Comparison of ENCODE assay signal across 12 cellular contexts in the genomic region with DNA sequence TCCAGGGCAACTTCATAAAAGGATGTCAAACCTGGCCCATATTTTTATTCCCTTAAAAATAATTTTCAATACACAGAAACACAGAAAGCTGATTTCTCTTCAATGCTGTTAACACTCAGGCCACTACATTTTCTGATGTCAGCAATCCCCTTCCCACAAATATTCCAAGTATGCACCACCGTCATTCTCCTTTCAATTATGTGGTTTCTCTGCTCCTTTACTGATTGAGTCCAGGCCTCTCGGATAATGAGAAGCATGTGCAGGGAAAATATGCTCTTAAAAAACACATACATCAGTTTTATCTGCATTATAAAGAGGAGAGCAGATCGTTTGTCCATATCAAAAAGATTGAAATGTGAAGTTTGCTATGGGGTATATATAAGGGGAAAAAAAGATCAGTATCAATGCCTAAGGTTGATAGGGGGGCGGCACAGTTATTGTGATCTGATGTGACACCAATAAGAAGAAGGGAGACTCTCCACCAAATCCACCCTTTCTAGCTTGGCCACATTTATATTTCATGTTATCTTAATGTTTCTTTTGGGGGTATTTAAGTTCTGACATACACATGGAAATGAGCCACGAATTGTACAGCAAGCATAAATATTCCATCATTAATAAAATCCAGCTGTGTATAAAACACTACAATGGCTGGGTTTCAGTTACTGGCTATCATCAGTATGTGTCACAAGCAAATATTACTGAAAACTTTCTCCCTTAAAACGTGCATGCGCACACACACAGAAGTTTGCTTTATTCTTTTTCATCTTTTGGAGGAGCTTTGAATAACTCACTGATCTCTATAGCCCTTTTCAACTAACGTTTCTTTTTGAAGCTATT. TPM values are rescaled to one million over a fixed set of nuclear protein-coding genes. Genes with fewer than 3 reads are reported as not detected.
DNase-seq lines count a peak whose midpoint lies in the region; ATAC-seq lines count a peak whose summit lies in the region.
"Had no signal": no experiment of that assay in that cellular context is flagged by ENCODE, and none has a peak within 500 bp of the region (broad histone marks: within the 10 kb centered on the region; RNA-seq: fewer than 3 reads in every experiment).

No MANE protein-coding gene starts in this region.

- H3K4me3 ChIP-seq in GM23248 (peak overlapping the region; percentile 48), adipocyte (ENCODE audit: low read length) (no peak overlapping the region)
- H3K4me3 ChIP-seq: thoracic aorta had no signal

- in situ Hi-C loops in GM23248 (cut with MboI), result no loop called here

- H3K4me2 ChIP-seq in GM23248 (ENCODE audit: unreplicated experiment), result peak overlapping the region; percentile 75

- H3K79me2 ChIP-seq in GM23248 (ENCODE audit: insufficient read depth), result no peaks in the 10 kb centered on the region

- no peak overlapping the region for H2AFZ ChIP-seq in GM23248

- no peaks in the 10 kb centered on the region for H4K20me1 ChIP-seq in GM23248 (ENCODE audit: insufficient read depth)

- DNase-seq in GM23248, result peak; percentile 67
- peak; percentile 86 for DNase-seq in adipocyte (ENCODE audit: low read depth)
- peak; percentile 51 for DNase-seq in glomerular visceral epithelial cell (ENCODE audit: extremely low spot score)
- peak; percentile 43 for DNase-seq in stromal cell of bone marrow (ENCODE audit: low read depth)
- DNase-seq in NCI-H510A treated with DMSO at 0.1 percent for 48 hours (lab: John Stamatoyannopoulos, UW), result no peak
- DNase-seq: activated CD8-positive, alpha-beta memory T cell treated with anti-CD3 and anti-CD28 coated beads for 24 hours; activated naive CD4-positive, alpha-beta T cell treated with Interleukin-2 at 50 U/mL for 16 hours; DMS153 had no signal

- H3F3A ChIP-seq in GM23248 (ENCODE audit: insufficient read depth), result peaks cover 8% of the 10 kb centered on the region; the same call in 1 of the 2 replicates

- H3K9me2 ChIP-seq in GM23248 (ENCODE audit: insufficient read depth), result no peaks in the 10 kb centered on the region

- H3K9ac ChIP-seq in GM23248 (no peak overlapping the region), adipocyte (ENCODE audit: low read length) (no peak overlapping the region)

- H3K9me3 ChIP-seq in GM23248 (ENCODE audit: low read depth), result no peaks in the 10 kb centered on the region
- H3K9me3 ChIP-seq in adipocyte (ENCODE audit: control insufficient read depth, low read length), result peaks cover 6% of the 10 kb centered on the region
- H3K9me3 ChIP-seq: thoracic aorta had no signal

- ATAC-seq in HG02973 (IDR thresholded peaks at IDR 0.05; ENCODE audit: unreplicated experiment) (no peak), HG02981 (IDR thresholded peaks at IDR 0.05; ENCODE audit: unreplicated experiment) (no peak)
- ATAC-seq: HCT116 had no signal

- peak overlapping the region; percentile 37; the same call in 1 of the 2 replicates for H3K27ac ChIP-seq in GM23248
- H3K27ac ChIP-seq: thoracic aorta had no signal

- H3K27me3 ChIP-seq in GM23248 (replicated peaks; ENCODE audit: insufficient read depth), result no peaks in the 10 kb centered on the region
- H3K27me3 ChIP-seq in adipocyte (replicated peaks; ENCODE audit: control insufficient read depth, insufficient read depth, low read length), result peaks cover 37% of the 10 kb centered on the region

- peaks cover 17% of the 10 kb centered on the region; the same call in 1 of the 2 replicates for H3K4me1 ChIP-seq in GM23248 (ENCODE audit: insufficient read depth)
- H3K4me1 ChIP-seq in adipocyte (ENCODE audit: control insufficient read depth, insufficient read depth, low read length), result peaks cover 3% of the 10 kb centered on the region

- WGBS in GM23248 (ENCODE audit: low coverage in 1 of 2, low lambda C conversion rate in 2 of 2, missing lambda C conversion rate in 2 of 2), 2 experiments, result 1 to 2% methylated on average over 7 to 8 of the region's 8 CpGs

- H3K36me3 ChIP-seq in GM23248 (ENCODE audit: low read depth) (no peaks in the 10 kb centered on the region), adipocyte (ENCODE audit: control insufficient read depth, insufficient read depth, low read length, severe bottlenecking) (no peaks in the 10 kb centered on the region)
- H3K36me3 ChIP-seq: thoracic aorta had no signal

RNA-seq across cellular contexts. Expression of gene AMOT, which starts 6.4 kb away (rescaled TPM):
- 1.5 and 2.5 TPM in 2 replicates for total RNA-seq in GM23248 (2014; rRNA removed; shearing (Covaris generic))
- polyA plus RNA-seq in GM23248 (2016; fragmentation: Nextera tagmentation; extraction: Ambion mirVana), result 2.2 and 3.0 TPM in 2 replicates
